10 cellular contexts compared by ENCODE assay signal in genomic region chr3:66376568-66376967, GRCh38.
DNase-seq lines count a peak whose midpoint lies in the region; ATAC-seq and TF ChIP-seq lines count a peak whose summit lies in the region.
"Had no signal": no experiment of that assay in that cellular context is flagged by ENCODE, and none has a peak within 500 bp of the region (broad histone marks: within the 10 kb centered on the region; RNA-seq: fewer than 3 reads in every experiment).

No MANE protein-coding gene starts in this region.

- in situ Hi-C loops in GM13977 (cut with MboI; ENCODE audit: low pct_unique_long_range_greater_than_20kb, low sequenced_read_pairs, unreplicated experiment): loop anchor here (25.0 kb wide), 1 partner anchor 89 kb away; no protein-coding TSS in a partner anchor

- DNase-seq in HS-27A (ENCODE audit: low read depth): peak; percentile 72
- DNase-seq in amniotic epithelial cell (ENCODE audit: low read depth): peak; percentile 95
- DNase-seq in hepatic stellate cell (ENCODE audit: low spot score): peak; percentile 68
- DNase-seq in smooth muscle cell of the brain vasculature (ENCODE audit: low read depth, low spot score): peak; percentile 57
- DNase-seq in NCI-H1092 treated with DMSO at 0.1 percent for 48 hours (lab: John Stamatoyannopoulos, UW): no peak
- no peak for DNase-seq in GM13977 (ENCODE audit: low spot score)
- DNase-seq: GF-D8; stimulated activated CD4-positive, alpha-beta T cell treated with anti-CD3 and anti-CD28 coated beads, Interleukin-2, amount 100 ng/mL, for 24 hours had no signal

- no peak for ATAC-seq in HG02973 (IDR thresholded peaks at IDR 0.05; ENCODE audit: unreplicated experiment)
- ATAC-seq: Right ventricle myocardium inferior had no signal

- TF ChIP-seq CTCF in GM13977 (IDR thresholded peaks at IDR 0.05; ENCODE audit: extremely low read depth, insufficient read depth, missing control alignments): no peak

Comparison
In these comparisons a context has a peak if more than half of its experiments do, and no peak if none do; other contexts are left out.
1. DNase-seq: peak in HS-27A (single experiment), amniotic epithelial cell (single experiment), hepatic stellate cell (single experiment) and smooth muscle cell of the brain vasculature (single experiment); none in NCI-H1092 treated with DMSO at 0.1 percent for 48 hours (single experiment) and GM13977 (single experiment).